8 cellular contexts compared by ENCODE assay signal in the genomic region with DNA sequence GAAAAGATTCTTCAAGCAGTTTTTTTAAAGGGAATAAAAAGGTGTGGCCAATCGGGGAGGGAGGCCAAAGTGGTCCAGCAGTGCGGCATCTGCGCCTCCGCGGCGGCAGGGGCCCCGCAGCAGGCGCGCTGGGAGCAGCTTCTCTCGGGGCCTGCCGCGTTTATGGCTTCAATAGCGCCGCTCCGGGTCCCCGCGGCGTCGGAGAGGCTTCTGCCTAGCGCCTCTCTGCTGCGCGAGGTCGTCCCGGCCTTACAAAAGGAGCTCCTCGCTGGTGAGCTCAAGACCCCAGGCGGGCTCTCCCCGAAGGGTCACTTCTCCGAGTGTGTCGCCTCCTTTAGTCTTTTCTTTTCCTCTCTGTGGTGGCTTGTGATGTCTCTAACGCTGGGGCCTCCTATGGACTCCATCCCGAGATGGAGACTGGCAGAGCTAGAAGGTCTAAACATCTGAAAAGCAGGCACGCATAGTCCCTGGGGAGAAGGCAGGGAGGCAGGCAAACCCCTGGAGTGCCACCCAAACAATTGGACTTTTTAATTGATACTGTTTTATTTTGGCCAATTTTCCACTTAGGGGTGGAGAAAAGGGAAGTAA.
DNase-seq lines count a peak whose midpoint lies in the region; ATAC-seq, FAIRE-seq and TF ChIP-seq lines count a peak whose summit lies in the region.

No MANE protein-coding gene starts in this region.

- H3K36me3 ChIP-seq in GM12878 (ENCODE audit: control insufficient read depth in 2 of 2, insufficient read depth in 2 of 2, low read length in 1 of 2) = no peaks in the 10 kb centered on the region
- H3K36me3 ChIP-seq in left lung = no peaks in the 10 kb centered on the region
- H3K36me3 ChIP-seq in stomach smooth muscle (ENCODE audit: control insufficient read depth in 2 of 2, insufficient read depth in 2 of 2, low read length in 2 of 2) = no peaks in the 10 kb centered on the region

- H3K9me3 ChIP-seq in GM12878 (replicated peaks; ENCODE audit: control insufficient read depth, insufficient read depth, low read length) = no peaks in the 10 kb centered on the region; the same call in 2 of the 3 replicates
- no peaks in the 10 kb centered on the region for H3K9me3 ChIP-seq in left lung
- no peaks in the 10 kb centered on the region for H3K9me3 ChIP-seq in stomach smooth muscle (ENCODE audit: control insufficient read depth in 2 of 2, low read length in 2 of 2)

- H3K4me3 ChIP-seq in GM12878 = no peak overlapping the region
- no peak overlapping the region for H3K4me3 ChIP-seq in left lung
- H3K4me3 ChIP-seq in stomach smooth muscle (ENCODE audit: low read length in 2 of 2) = peak overlapping the region; percentile 49 to 60

- peak overlapping the region; percentile 19; the same call in 1 of the 2 replicates for H2AFZ ChIP-seq in GM12878 (ENCODE audit: control insufficient read depth, low read depth, low read length)

- no TSS peak for BruUV-seq in GM12878 (replicated peaks; lab: Mats Ljungman, UMichigan)

- H3K4me2 ChIP-seq in GM12878 (ENCODE audit: control insufficient read depth, insufficient read depth) = no peak overlapping the region

- H3K4me1 ChIP-seq in GM12878 (ENCODE audit: control insufficient read depth, insufficient read depth, low read length) (peaks cover 14% of the 10 kb centered on the region), left lung (peaks cover 0 to 4% of the 10 kb centered on the region in 2 donors), stomach smooth muscle (ENCODE audit: control insufficient read depth, insufficient read depth, low read length) (peaks cover 18% of the 10 kb centered on the region)

- ATAC-seq in activated CD8-positive, alpha-beta memory T cell treated with anti-CD3 and anti-CD28 coated beads, Interleukin-2, amount 10 ng/mL, durations not matched to agents 7 days and 5 days = no peak
- ATAC-seq in GM12878 (peak; percentile 33), left lung (peak; percentile 29)

- H3K9me3 Mint-ChIP-seq in activated CD8-positive, alpha-beta memory T cell treated with anti-CD3 and anti-CD28 coated beads, Interleukin-2, amount 10 ng/mL, durations not matched to agents 7 days and 5 days (ENCODE audit: low read depth) = no peaks in the 10 kb centered on the region

- 51% methylated on average over 29 of the region's 32 CpGs for WGBS in GM12878 (ENCODE audit: insufficient coverage, insufficient replicate concordance, low lambda C conversion rate, missing lambda C conversion rate)

- intact Hi-C loops in GM12878 (cut with micrococcal nuclease; ENCODE audit: unreplicated experiment) (loop anchor here (10.0 kb wide), 1 partner anchor 937 kb away; no protein-coding TSS in a partner anchor), left lung (cut with DNase I) (loop anchor here (10.0 kb wide), 3 partner anchors 137 to 377 kb away; a partner anchor contains a TSS)

- TF ChIP-seq CTCF in GM12878 (IDR thresholded peaks at IDR 0.05 in 2 of 3, conservative IDR thresholded peaks at IDR 0.05 in 1 of 3; ENCODE audit: control insufficient read depth in 2 of 3, extremely low read depth in 1 of 3, insufficient read depth in 1 of 3, low read depth in 3 of 3, low read length in 3 of 3) (no peak), left lung (IDR thresholded peaks at IDR 0.05) (no peak)

- no peak overlapping the region for H3K27ac Mint-ChIP-seq in activated CD8-positive, alpha-beta memory T cell treated with anti-CD3 and anti-CD28 coated beads, Interleukin-2, amount 10 ng/mL, durations not matched to agents 7 days and 5 days

- no peaks in the 10 kb centered on the region for H3K36me3 Mint-ChIP-seq in activated CD8-positive, alpha-beta memory T cell treated with anti-CD3 and anti-CD28 coated beads, Interleukin-2, amount 10 ng/mL, durations not matched to agents 7 days and 5 days

- no peak for TF ChIP-seq POLR2A in GM12878 (IDR thresholded peaks at IDR 0.05; ENCODE audit: low read depth, low read length)

- H3K4me1 Mint-ChIP-seq in activated CD8-positive, alpha-beta memory T cell treated with anti-CD3 and anti-CD28 coated beads, Interleukin-2, amount 10 ng/mL, durations not matched to agents 7 days and 5 days = peaks cover 19% of the 10 kb centered on the region

- no peaks in the 10 kb centered on the region for H3K79me2 ChIP-seq in GM12878 (ENCODE audit: control insufficient read depth, insufficient read depth, low read length)

- no peak overlapping the region for H3K27ac ChIP-seq in GM12878 (ENCODE audit: control insufficient read depth, insufficient read depth)
- H3K27ac ChIP-seq in left lung = no peak overlapping the region
- H3K27ac ChIP-seq in stomach smooth muscle (ENCODE audit: low read length) = no peak overlapping the region

- no peak for FAIRE-seq in GM12878 (lab: Jason Lieb, UNC)

- RAD21 ChIA-PET in GM12878 (lab: Charles Lee; ENCODE audit: unreplicated experiment) = interaction anchor here (0.6 kb wide), 1 partner anchor 1483 kb away, joined by 3 read pairs; no protein-coding TSS in a partner anchor

- no peaks in the 10 kb centered on the region for H4K20me1 ChIP-seq in GM12878 (ENCODE audit: control insufficient read depth, insufficient read depth)

- H3K9ac ChIP-seq in GM12878 (ENCODE audit: control insufficient read depth, insufficient read depth, low read length) (no peak overlapping the region), stomach smooth muscle (ENCODE audit: low read length in 2 of 2) (peak overlapping the region in 1 of 2 donors; percentile 43)

- POLR2A ChIA-PET in GM12878 (lab: Charles Lee) = no interaction called here

- CTCF ChIA-PET in activated CD8-positive, alpha-beta memory T cell treated with anti-CD3 and anti-CD28 coated beads, Interleukin-2, amount 10 ng/mL, durations not matched to agents 7 days and 5 days (lab: Charles Lee) = interaction anchor here (1.5 kb wide), 1 partner anchor 8 kb away, joined by 3 read pairs; no protein-coding TSS in a partner anchor
- CTCF ChIA-PET in GM12878 (lab: Yijun Ruan, JAX) = interaction anchor here (0.6 to 1.1 kb wide), 3 partner anchors 68 to 311 kb away, joined by 3 read pairs; no protein-coding TSS in a partner anchor

- no peak for TF ChIP-seq RAD21 in GM12878 (IDR thresholded peaks at IDR 0.05; ENCODE audit: insufficient read depth, low read depth, low read length)

- H3K27me3 ChIP-seq in GM12878 (replicated peaks in 1 of 2; ENCODE audit: control insufficient read depth in 2 of 2, insufficient read depth in 2 of 2, low read length in 1 of 2) = no peaks in the 10 kb centered on the region
- H3K27me3 ChIP-seq in left lung = peaks cover 0 to 15% of the 10 kb centered on the region in 2 donors
- no peaks in the 10 kb centered on the region for H3K27me3 ChIP-seq in stomach smooth muscle (ENCODE audit: control insufficient read depth in 1 of 2, insufficient read depth in 2 of 2, low read length in 2 of 2)

- in situ Hi-C loops in GM12878 (cut with MboI) = no loop called here

- peak; percentile 59 for DNase-seq in activated CD8-positive, alpha-beta memory T cell treated with anti-CD3 and anti-CD28 coated beads for 24 hours
- DNase-seq in activated CD8-positive, alpha-beta memory T cell treated with anti-CD3 and anti-CD28 coated beads, Interleukin-2, amount 10 ng/mL, durations not matched to agents 7 days and 5 days = no peak
- no peak for DNase-seq in GM12878 (ENCODE audit: low read depth, low spot score)
- DNase-seq in left lung = no peak
- no peak for DNase-seq in kidney tubule cell (ENCODE audit: low spot score)
- no peak for DNase-seq in NCI-H226
- no peak for DNase-seq in GDM1 (lab: John Stamatoyannopoulos, UW)

- no peak for TF ChIP-seq EP300 in GM12878 (IDR thresholded peaks at IDR 0.05; ENCODE audit: borderline replicate concordance in 1 of 2, control insufficient read depth in 1 of 2, low read depth in 2 of 2, low read length in 2 of 2)

- SMC1A ChIA-PET in GM12878 (lab: Charles Lee; ENCODE audit: uncharacterized antibody, unreplicated experiment) = interaction anchor here (0.6 to 2.5 kb wide), 2 partner anchors 52 to 311 kb away, joined by 3 to 21 read pairs; no protein-coding TSS in a partner anchor

- no peak overlapping the region for H3K4me3 Mint-ChIP-seq in activated CD8-positive, alpha-beta memory T cell treated with anti-CD3 and anti-CD28 coated beads, Interleukin-2, amount 10 ng/mL, durations not matched to agents 7 days and 5 days

- H3K27me3 Mint-ChIP-seq in activated CD8-positive, alpha-beta memory T cell treated with anti-CD3 and anti-CD28 coated beads, Interleukin-2, amount 10 ng/mL, durations not matched to agents 7 days and 5 days = no peaks in the 10 kb centered on the region

TF ChIP-seq in GM12878, 131 proteins besides CTCF, POLR2A, EP300 and RAD21:
- TF ChIP-seq, protein P1, sequence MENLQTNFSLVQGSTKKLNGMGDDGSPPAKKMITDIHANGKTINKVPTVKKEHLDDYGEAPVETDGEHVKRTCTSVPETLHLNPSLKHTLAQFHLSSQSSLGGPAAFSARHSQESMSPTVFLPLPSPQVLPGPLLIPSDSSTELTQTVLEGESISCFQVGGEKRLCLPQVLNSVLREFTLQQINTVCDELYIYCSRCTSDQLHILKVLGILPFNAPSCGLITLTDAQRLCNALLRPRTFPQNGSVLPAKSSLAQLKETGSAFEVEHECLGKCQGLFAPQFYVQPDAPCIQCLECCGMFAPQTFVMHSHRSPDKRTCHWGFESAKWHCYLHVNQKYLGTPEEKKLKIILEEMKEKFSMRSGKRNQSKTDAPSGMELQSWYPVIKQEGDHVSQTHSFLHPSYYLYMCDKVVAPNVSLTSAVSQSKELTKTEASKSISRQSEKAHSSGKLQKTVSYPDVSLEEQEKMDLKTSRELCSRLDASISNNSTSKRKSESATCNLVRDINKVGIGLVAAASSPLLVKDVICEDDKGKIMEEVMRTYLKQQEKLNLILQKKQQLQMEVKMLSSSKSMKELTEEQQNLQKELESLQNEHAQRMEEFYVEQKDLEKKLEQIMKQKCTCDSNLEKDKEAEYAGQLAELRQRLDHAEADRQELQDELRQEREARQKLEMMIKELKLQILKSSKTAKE (IDR thresholded peaks at IDR 0.05; ENCODE audit: low read depth, poor library complexity, severe bottlenecking) = no peak
- TF ChIP-seq GATAD2B (conservative IDR thresholded peaks at IDR 0.05; ENCODE audit: low read depth) (no peak), POLR2AphosphoS2 (IDR thresholded peaks at IDR 0.05; ENCODE audit: low read depth, low read length) (no peak), ZNF622 (IDR thresholded peaks at IDR 0.05) (no peak), ESRRA (IDR thresholded peaks at IDR 0.05; ENCODE audit: low read length) (no peak), CBX3 (IDR thresholded peaks at IDR 0.05; ENCODE audit: borderline replicate concordance, low read depth) (no peak), TCF7 (IDR thresholded peaks at IDR 0.05; ENCODE audit: borderline replicate concordance) (no peak), GABPA (IDR thresholded peaks at IDR 0.05; ENCODE audit: low read depth) (no peak), NR2F1 (conservative IDR thresholded peaks at IDR 0.05) (no peak), RAD51 (IDR thresholded peaks at IDR 0.05) (no peak), NBN (IDR thresholded peaks at IDR 0.05) (no peak), ETV6 (conservative IDR thresholded peaks at IDR 0.05 in 1 of 2, IDR thresholded peaks at IDR 0.05 in 1 of 2; ENCODE audit: borderline replicate concordance in 1 of 2, low read depth in 1 of 2) (no peak)

Comparison
In these comparisons a context has a peak if more than half of its experiments do, and no peak if none do; other contexts are left out.
1. H3K4me3 ChIP-seq: peak in stomach smooth muscle (2 of 2); none in GM12878 (single experiment) and left lung (0 of 2).